ENCODE assay signal across 13 cellular contexts in genomic region chr1:197400522-197400902, GRCh38.
DNase-seq lines count a peak whose midpoint lies in the region; ATAC-seq, FAIRE-seq and TF ChIP-seq lines count a peak whose summit lies in the region.
"Had no signal": no experiment of that assay in that cellular context is flagged by ENCODE, and none has a peak within 500 bp of the region (broad histone marks: within the 10 kb centered on the region; RNA-seq: fewer than 3 reads in every experiment).

No MANE protein-coding gene starts in this region.

- no peak for DNase-seq in SK-N-SH
- no peak for DNase-seq in D721Med (ENCODE audit: insufficient read length, low spot score)
- DNase-seq in esophagus squamous epithelium (lab: John Stamatoyannopoulos, UW) = no peak
- no peak for DNase-seq in BE2C
- no peak for DNase-seq in NCI-H1417 (lab: John Stamatoyannopoulos, UW)
- DNase-seq: 8988T; CD8-positive, alpha-beta T cell; GOT3 had no signal

- H3K27ac ChIP-seq in SK-N-SH (ENCODE audit: low read depth in 2 of 2, low read length in 1 of 2) = no peak overlapping the region
- H3K27ac ChIP-seq in esophagus squamous epithelium = no peak overlapping the region
- H3K27ac ChIP-seq: BLaER1, SJSA1 had no signal

- 79% methylated on average over 2 of the region's 2 CpGs for WGBS in SK-N-SH (ENCODE audit: low lambda C conversion rate)
- WGBS in esophagus squamous epithelium, 2 donors = 74 to 75% methylated on average over 2 of the region's 2 CpGs

- peak; percentile 16 for FAIRE-seq in D721Med (lab: Jason Lieb, UNC)

- H3F3A ChIP-seq in SK-N-SH (replicated peaks; ENCODE audit: insufficient read depth) (no peaks in the 10 kb centered on the region), Loucy (ENCODE audit: low read depth) (no peaks in the 10 kb centered on the region)

- H3K79me2 ChIP-seq in SK-N-SH (ENCODE audit: insufficient read depth) (no peaks in the 10 kb centered on the region), Loucy (ENCODE audit: insufficient read depth, low read length) (no peaks in the 10 kb centered on the region)

- CTCF ChIA-PET in SK-N-SH (lab: Yijun Ruan, JAX) = interaction anchor here (0.6 to 2.4 kb wide), 23 partner anchors 8 to 524 kb away, joined by 3 to 13 read pairs (median 4); no protein-coding TSS in a partner anchor

- intact Hi-C loops in esophagus squamous epithelium (cut with DNase I) = no loop called here

- POLR2A ChIA-PET in SK-N-SH (lab: Yijun Ruan, JAX) = no interaction called here

- H3K4me3 ChIP-seq in SK-N-SH (ENCODE audit: low read depth in 2 of 2, low read length in 1 of 2) (no peak overlapping the region), Loucy (ENCODE audit: low read length, poor library complexity, severe bottlenecking) (peak overlapping the region; percentile 37), esophagus squamous epithelium (no peak overlapping the region), BE2C (ENCODE audit: low read depth, low read length) (no peak overlapping the region)
- H3K4me3 ChIP-seq: BLaER1, SJSA1 had no signal

- H3K36me3 Mint-ChIP-seq in activated T-helper 17 cell treated with anti-CD3 and anti-CD28 coated beads, Interleukin-2, amount 50 U/mL, for 72 hours (ENCODE audit: low read depth) = no peaks in the 10 kb centered on the region
- H3K36me3 Mint-ChIP-seq: CD8-positive, alpha-beta T cell had no signal

- TF ChIP-seq RAD21 in SK-N-SH (IDR thresholded peaks at IDR 0.05; ENCODE audit: low read length) = no peak

- H3K27ac Mint-ChIP-seq in activated T-helper 17 cell treated with anti-CD3 and anti-CD28 coated beads, Interleukin-2, amount 50 U/mL, for 72 hours = no peak overlapping the region
- H3K27ac Mint-ChIP-seq: CD8-positive, alpha-beta T cell had no signal

- H3K27me3 ChIP-seq in SK-N-SH (ENCODE audit: insufficient read depth) (no peaks in the 10 kb centered on the region), Loucy (ENCODE audit: insufficient read depth, low read length, poor library complexity, severe bottlenecking) (no peaks in the 10 kb centered on the region), esophagus squamous epithelium (no peaks in the 10 kb centered on the region), BE2C (no peaks in the 10 kb centered on the region)
- H3K27me3 ChIP-seq: BLaER1, SJSA1 had no signal

- TF ChIP-seq CTCF in SK-N-SH (IDR thresholded peaks at IDR 0.05) (no peak), D721Med (IDR thresholded peaks at IDR 0.05; ENCODE audit: insufficient read depth, missing control alignments) (no peak), Loucy (conservative IDR thresholded peaks at IDR 0.05; ENCODE audit: low read length) (no peak), esophagus squamous epithelium (IDR thresholded peaks at IDR 0.05) (no peak), BE2C (IDR thresholded peaks at IDR 0.05; ENCODE audit: low read depth, low read length) (no peak)

- H3K9me2 ChIP-seq in SK-N-SH (no peaks in the 10 kb centered on the region), Loucy (replicated peaks; ENCODE audit: low read depth, low read length) (no peaks in the 10 kb centered on the region)

- no peaks in the 10 kb centered on the region for H3K36me3 ChIP-seq in SK-N-SH (replicated peaks in 1 of 2; ENCODE audit: control insufficient read depth in 1 of 2, insufficient read depth in 2 of 2, low read length in 1 of 2)
- no peaks in the 10 kb centered on the region for H3K36me3 ChIP-seq in Loucy (ENCODE audit: insufficient read depth, low read length)
- H3K36me3 ChIP-seq in esophagus squamous epithelium = no peaks in the 10 kb centered on the region
- H3K36me3 ChIP-seq in BE2C = no peaks in the 10 kb centered on the region
- H3K36me3 ChIP-seq: BLaER1, SJSA1 had no signal

- TF ChIP-seq EP300 in SK-N-SH (IDR thresholded peaks at IDR 0.05; ENCODE audit: borderline replicate concordance in 1 of 2, low read depth in 1 of 2, low read length in 1 of 2) = no peak

- H3K9ac ChIP-seq in SK-N-SH = no peak overlapping the region
- H3K9ac ChIP-seq in Loucy (ENCODE audit: low read depth, low read length, poor library complexity, severe bottlenecking) = no peak overlapping the region
- H3K9ac ChIP-seq: BLaER1 had no signal

- H3K9me3 Mint-ChIP-seq in activated T-helper 17 cell treated with anti-CD3 and anti-CD28 coated beads, Interleukin-2, amount 50 U/mL, for 72 hours = no peaks in the 10 kb centered on the region
- H3K9me3 Mint-ChIP-seq: CD8-positive, alpha-beta T cell had no signal

- ATAC-seq in SK-N-SH treated with all-trans-retinoic acid at 6 μM for 48 hours = no peak
- ATAC-seq in activated T-helper 17 cell treated with anti-CD3 and anti-CD28 coated beads, Interleukin-2, amount 50 U/mL, for 72 hours (replicated peaks) = peak; percentile 12

- peaks cover 8% of the 10 kb centered on the region for H3K27me3 Mint-ChIP-seq in activated T-helper 17 cell treated with anti-CD3 and anti-CD28 coated beads, Interleukin-2, amount 50 U/mL, for 72 hours

- H3K9me3 ChIP-seq in SK-N-SH (no peaks in the 10 kb centered on the region), Loucy (ENCODE audit: insufficient read depth, low read depth, low read length) (no peaks in the 10 kb centered on the region), esophagus squamous epithelium (no peaks in the 10 kb centered on the region), BE2C (no peaks in the 10 kb centered on the region)
- H3K9me3 ChIP-seq: BLaER1, SJSA1 had no signal

- H3K4me1 Mint-ChIP-seq in activated T-helper 17 cell treated with anti-CD3 and anti-CD28 coated beads, Interleukin-2, amount 50 U/mL, for 72 hours = no peaks in the 10 kb centered on the region

- no peaks in the 10 kb centered on the region for H4K20me1 ChIP-seq in SK-N-SH (ENCODE audit: insufficient read depth)
- H4K20me1 ChIP-seq in Loucy (ENCODE audit: insufficient read depth, low read length, poor library complexity, severe bottlenecking) = no peaks in the 10 kb centered on the region
- H4K20me1 ChIP-seq: BLaER1 had no signal

- no peak overlapping the region for H3K4me3 Mint-ChIP-seq in activated T-helper 17 cell treated with anti-CD3 and anti-CD28 coated beads, Interleukin-2, amount 50 U/mL, for 72 hours
- H3K4me3 Mint-ChIP-seq: CD8-positive, alpha-beta T cell had no signal

- H2AFZ ChIP-seq in SK-N-SH (ENCODE audit: low read depth) (peak overlapping the region; percentile 20; the same call in 1 of the 2 replicates), Loucy (ENCODE audit: low read length) (peak overlapping the region; percentile 7; the same call in 1 of the 2 replicates)

- no peaks in the 10 kb centered on the region for H3K4me1 ChIP-seq in SK-N-SH (ENCODE audit: control insufficient read depth in 1 of 2, insufficient read depth in 2 of 2, low read depth in 1 of 2, low read length in 1 of 2)
- peaks cover 5% of the 10 kb centered on the region for H3K4me1 ChIP-seq in Loucy (ENCODE audit: insufficient read depth, low read length, poor library complexity, severe bottlenecking)
- no peaks in the 10 kb centered on the region for H3K4me1 ChIP-seq in esophagus squamous epithelium
- no peaks in the 10 kb centered on the region for H3K4me1 ChIP-seq in BE2C
- H3K4me1 ChIP-seq: BLaER1, SJSA1 had no signal

- TF ChIP-seq POLR2A in esophagus squamous epithelium (IDR thresholded peaks at IDR 0.05) = no peak

- H3K4me2 ChIP-seq in SK-N-SH = no peak overlapping the region
- peak overlapping the region; percentile 42 for H3K4me2 ChIP-seq in Loucy (ENCODE audit: low read depth, low read length, poor library complexity, severe bottlenecking)
- H3K4me2 ChIP-seq: BLaER1 had no signal

TF ChIP-seq in SK-N-SH, 30 proteins besides CTCF, POLR2A, EP300 and RAD21 (continues in another document):
- TF ChIP-seq, protein P1, sequence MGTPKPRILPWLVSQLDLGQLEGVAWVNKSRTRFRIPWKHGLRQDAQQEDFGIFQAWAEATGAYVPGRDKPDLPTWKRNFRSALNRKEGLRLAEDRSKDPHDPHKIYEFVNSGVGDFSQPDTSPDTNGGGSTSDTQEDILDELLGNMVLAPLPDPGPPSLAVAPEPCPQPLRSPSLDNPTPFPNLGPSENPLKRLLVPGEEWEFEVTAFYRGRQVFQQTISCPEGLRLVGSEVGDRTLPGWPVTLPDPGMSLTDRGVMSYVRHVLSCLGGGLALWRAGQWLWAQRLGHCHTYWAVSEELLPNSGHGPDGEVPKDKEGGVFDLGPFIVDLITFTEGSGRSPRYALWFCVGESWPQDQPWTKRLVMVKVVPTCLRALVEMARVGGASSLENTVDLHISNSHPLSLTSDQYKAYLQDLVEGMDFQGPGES (IDR thresholded peaks at IDR 0.05; ENCODE audit: low read depth, low read length) = no peak
- no peak for TF ChIP-seq GABPA (IDR thresholded peaks at IDR 0.05; ENCODE audit: low read depth)
- no peak for TF ChIP-seq NFIC (IDR thresholded peaks at IDR 0.05; ENCODE audit: borderline replicate concordance)
- TF ChIP-seq FOSL2 (IDR thresholded peaks at IDR 0.05; ENCODE audit: borderline replicate concordance, low read depth) = no peak
- TF ChIP-seq RFX5 (IDR thresholded peaks at IDR 0.05; ENCODE audit: low read length) = no peak
- TF ChIP-seq FOXM1 (IDR thresholded peaks at IDR 0.05; ENCODE audit: low read depth) = no peak
- TF ChIP-seq FOXJ3 (CRISPR knock-in tag; IDR thresholded peaks at IDR 0.05) = no peak

TF ChIP-seq in SK-N-SH treated with all-trans-retinoic acid at 6 μM for 48 hours, 23 proteins besides CTCF, POLR2A, EP300 and RAD21 (continues in another document):
- TF ChIP-seq, protein P2, sequence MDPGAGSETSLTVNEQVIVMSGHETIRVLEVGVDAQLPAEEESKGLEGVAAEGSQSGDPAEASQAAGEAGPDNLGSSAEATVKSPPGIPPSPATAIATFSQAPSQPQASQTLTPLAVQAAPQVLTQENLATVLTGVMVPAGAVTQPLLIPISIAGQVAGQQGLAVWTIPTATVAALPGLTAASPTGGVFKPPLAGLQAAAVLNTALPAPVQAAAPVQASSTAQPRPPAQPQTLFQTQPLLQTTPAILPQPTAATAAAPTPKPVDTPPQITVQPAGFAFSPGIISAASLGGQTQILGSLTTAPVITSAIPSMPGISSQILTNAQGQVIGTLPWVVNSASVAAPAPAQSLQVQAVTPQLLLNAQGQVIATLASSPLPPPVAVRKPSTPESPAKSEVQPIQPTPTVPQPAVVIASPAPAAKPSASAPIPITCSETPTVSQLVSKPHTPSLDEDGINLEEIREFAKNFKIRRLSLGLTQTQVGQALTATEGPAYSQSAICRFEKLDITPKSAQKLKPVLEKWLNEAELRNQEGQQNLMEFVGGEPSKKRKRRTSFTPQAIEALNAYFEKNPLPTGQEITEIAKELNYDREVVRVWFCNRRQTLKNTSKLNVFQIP (CRISPR knock-in tag; IDR thresholded peaks at IDR 0.05; ENCODE audit: borderline replicate concordance, low read depth) = no peak
- no peak for TF ChIP-seq GLIS3 (CRISPR knock-in tag; IDR thresholded peaks at IDR 0.05)
- TF ChIP-seq ZFP3 (CRISPR knock-in tag; IDR thresholded peaks at IDR 0.05) = no peak
- no peak for TF ChIP-seq PPARA (CRISPR knock-in tag; IDR thresholded peaks at IDR 0.05; ENCODE audit: borderline replicate concordance)
- no peak for TF ChIP-seq RARB (CRISPR knock-in tag; IDR thresholded peaks at IDR 0.05)
- TF ChIP-seq SNAI2 (CRISPR knock-in tag; IDR thresholded peaks at IDR 0.05) = no peak
